Comparison of ENCODE assay signal across 1 cellular context in genomic region chr2:171923206-171923605, GRCh38.
TF ChIP-seq lines count a peak whose summit lies in the region.

No MANE protein-coding gene starts in this region.

TF ChIP-seq in GM23338, 12 proteins besides CTCF, POLR2A, EP300 and RAD21 (continued from another document):
- TF ChIP-seq, protein P1, sequence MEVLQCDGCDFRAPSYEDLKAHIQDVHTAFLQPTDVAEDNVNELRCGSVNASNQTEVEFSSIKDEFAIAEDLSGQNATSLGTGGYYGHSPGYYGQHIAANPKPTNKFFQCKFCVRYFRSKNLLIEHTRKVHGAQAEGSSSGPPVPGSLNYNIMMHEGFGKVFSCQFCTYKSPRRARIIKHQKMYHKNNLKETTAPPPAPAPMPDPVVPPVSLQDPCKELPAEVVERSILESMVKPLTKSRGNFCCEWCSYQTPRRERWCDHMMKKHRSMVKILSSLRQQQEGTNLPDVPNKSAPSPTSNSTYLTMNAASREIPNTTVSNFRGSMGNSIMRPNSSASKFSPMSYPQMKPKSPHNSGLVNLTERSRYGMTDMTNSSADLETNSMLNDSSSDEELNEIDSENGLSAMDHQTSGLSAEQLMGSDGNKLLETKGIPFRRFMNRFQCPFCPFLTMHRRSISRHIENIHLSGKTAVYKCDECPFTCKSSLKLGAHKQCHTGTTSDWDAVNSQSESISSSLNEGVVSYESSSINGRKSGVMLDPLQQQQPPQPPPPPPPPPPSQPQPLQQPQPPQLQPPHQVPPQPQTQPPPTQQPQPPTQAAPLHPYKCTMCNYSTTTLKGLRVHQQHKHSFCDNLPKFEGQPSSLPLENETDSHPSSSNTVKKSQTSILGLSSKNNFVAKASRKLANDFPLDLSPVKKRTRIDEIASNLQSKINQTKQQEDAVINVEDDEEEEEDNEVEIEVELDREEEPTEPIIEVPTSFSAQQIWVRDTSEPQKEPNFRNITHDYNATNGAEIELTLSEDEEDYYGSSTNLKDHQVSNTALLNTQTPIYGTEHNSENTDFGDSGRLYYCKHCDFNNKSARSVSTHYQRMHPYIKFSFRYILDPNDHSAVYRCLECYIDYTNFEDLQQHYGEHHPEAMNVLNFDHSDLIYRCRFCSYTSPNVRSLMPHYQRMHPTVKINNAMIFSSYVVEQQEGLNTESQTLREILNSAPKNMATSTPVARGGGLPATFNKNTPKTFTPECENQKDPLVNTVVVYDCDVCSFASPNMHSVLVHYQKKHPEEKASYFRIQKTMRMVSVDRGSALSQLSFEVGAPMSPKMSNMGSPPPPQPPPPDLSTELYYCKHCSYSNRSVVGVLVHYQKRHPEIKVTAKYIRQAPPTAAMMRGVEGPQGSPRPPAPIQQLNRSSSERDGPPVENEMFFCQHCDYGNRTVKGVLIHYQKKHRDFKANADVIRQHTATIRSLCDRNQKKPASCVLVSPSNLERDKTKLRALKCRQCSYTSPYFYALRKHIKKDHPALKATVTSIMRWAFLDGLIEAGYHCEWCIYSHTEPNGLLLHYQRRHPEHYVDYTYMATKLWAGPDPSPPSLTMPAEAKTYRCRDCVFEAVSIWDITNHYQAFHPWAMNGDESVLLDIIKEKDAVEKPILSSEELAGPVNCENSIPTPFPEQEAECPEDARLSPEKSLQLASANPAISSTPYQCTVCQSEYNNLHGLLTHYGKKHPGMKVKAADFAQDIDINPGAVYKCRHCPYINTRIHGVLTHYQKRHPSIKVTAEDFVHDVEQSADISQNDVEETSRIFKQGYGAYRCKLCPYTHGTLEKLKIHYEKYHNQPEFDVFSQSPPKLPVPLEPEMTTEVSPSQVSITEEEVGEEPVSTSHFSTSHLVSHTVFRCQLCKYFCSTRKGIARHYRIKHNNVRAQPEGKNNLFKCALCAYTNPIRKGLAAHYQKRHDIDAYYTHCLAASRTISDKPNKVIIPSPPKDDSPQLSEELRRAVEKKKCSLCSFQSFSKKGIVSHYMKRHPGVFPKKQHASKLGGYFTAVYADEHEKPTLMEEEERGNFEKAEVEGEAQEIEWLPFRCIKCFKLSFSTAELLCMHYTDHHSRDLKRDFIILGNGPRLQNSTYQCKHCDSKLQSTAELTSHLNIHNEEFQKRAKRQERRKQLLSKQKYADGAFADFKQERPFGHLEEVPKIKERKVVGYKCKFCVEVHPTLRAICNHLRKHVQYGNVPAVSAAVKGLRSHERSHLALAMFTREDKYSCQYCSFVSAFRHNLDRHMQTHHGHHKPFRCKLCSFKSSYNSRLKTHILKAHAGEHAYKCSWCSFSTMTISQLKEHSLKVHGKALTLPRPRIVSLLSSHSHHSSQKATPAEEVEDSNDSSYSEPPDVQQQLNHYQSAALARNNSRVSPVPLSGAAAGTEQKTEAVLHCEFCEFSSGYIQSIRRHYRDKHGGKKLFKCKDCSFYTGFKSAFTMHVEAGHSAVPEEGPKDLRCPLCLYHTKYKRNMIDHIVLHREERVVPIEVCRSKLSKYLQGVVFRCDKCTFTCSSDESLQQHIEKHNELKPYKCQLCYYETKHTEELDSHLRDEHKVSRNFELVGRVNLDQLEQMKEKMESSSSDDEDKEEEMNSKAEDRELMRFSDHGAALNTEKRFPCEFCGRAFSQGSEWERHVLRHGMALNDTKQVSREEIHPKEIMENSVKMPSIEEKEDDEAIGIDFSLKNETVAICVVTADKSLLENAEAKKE (CRISPR knock-in tag; IDR thresholded peaks at IDR 0.05) = no peak
- TF ChIP-seq ZNF114 (CRISPR knock-in tag; IDR thresholded peaks at IDR 0.05) (no peak), CREB1 (CRISPR knock-in tag; IDR thresholded peaks at IDR 0.05; ENCODE audit: low read depth) (no peak), NANOG (IDR thresholded peaks at IDR 0.05; ENCODE audit: borderline replicate concordance) (no peak)
TF ChIP-seq in GM23338: peak in this region for 0.
